Comparison of ENCODE assay signal across 29 cellular contexts in genomic region chr12:54182086-54182485, GRCh38.
"Had no signal": no experiment of that assay in that cellular context is flagged by ENCODE, and none has a peak within 500 bp of the region (broad histone marks: within the 10 kb centered on the region; RNA-seq: fewer than 3 reads in every experiment).

No MANE protein-coding gene starts in this region.

- H3K9me3 Mint-ChIP-seq: dendritic cell treated with granulocyte-macrophage colony-stimulating factor and Interleukin-4, amounts not matched to agents 40 ng/mL and 50 ng/mL, for 4 days; effector memory CD8-positive, alpha-beta T cell; endodermal cell had no signal

- H3K36me3 ChIP-seq: colonic mucosa had no signal

- H3K27ac ChIP-seq: colonic mucosa, coronary artery, dorsolateral prefrontal cortex, epithelial cell of prostate, esophagus muscularis mucosa, esophagus squamous epithelium, foreskin keratinocyte, gastrocnemius medialis, gastroesophageal sphincter, heart left ventricle, heart right ventricle had no signal

- H3K9me3 ChIP-seq: colonic mucosa, esophagus muscularis mucosa, esophagus squamous epithelium, gastrocnemius medialis, gastroesophageal sphincter, heart left ventricle, heart right ventricle had no signal

- H3K27me3 ChIP-seq: colonic mucosa, dorsolateral prefrontal cortex, esophagus muscularis mucosa, esophagus squamous epithelium, foreskin keratinocyte, gastrocnemius medialis, gastroesophageal sphincter, heart left ventricle, heart right ventricle had no signal

- H3K4me1 ChIP-seq: colonic mucosa, foreskin keratinocyte, gastrocnemius medialis, gastroesophageal sphincter, heart left ventricle, heart right ventricle had no signal

- H3K27me3 Mint-ChIP-seq: effector memory CD8-positive, alpha-beta T cell had no signal

- FAIRE-seq: colon, endometrium, endothelial cell of umbilical vein, frontal cortex had no signal

- H3K4me3 ChIP-seq: colonic mucosa, coronary artery, dorsolateral prefrontal cortex, esophagus muscularis mucosa, esophagus squamous epithelium, gastrocnemius medialis, gastroesophageal sphincter, heart left ventricle, heart right ventricle had no signal

- H3K4me3 Mint-ChIP-seq: dendritic cell treated with granulocyte-macrophage colony-stimulating factor and Interleukin-4, amounts not matched to agents 40 ng/mL and 50 ng/mL, for 4 days; effector memory CD8-positive, alpha-beta T cell; endodermal cell had no signal

- ATAC-seq: effector memory CD8-positive, alpha-beta T cell; esophagus mucosa; foreskin keratinocyte; gastrocnemius medialis; gastroesophageal sphincter; heart left ventricle; heart right ventricle had no signal

- H3K27ac Mint-ChIP-seq: dendritic cell treated with granulocyte-macrophage colony-stimulating factor and Interleukin-4, amounts not matched to agents 40 ng/mL and 50 ng/mL, for 4 days; endodermal cell had no signal

- DNase-seq: colonic mucosa; cortex of kidney; dermis blood vessel endothelial cell; dorsolateral prefrontal cortex; effector CD4-positive, alpha-beta T cell; effector CD8-positive, alpha-beta T cell; effector memory CD4-positive, alpha-beta T cell; effector memory CD8-positive, alpha-beta T cell; endodermal cell; erythroblast; esophagus squamous epithelium; foreskin fibroblast; foreskin keratinocyte; foreskin melanocyte; gastrocnemius medialis; glutamatergic neuron; head of caudate nucleus; heart left ventricle; heart right ventricle had no signal

- H3K4me1 Mint-ChIP-seq: endodermal cell had no signal
